Comparison of ENCODE assay signal across 11 cellular contexts in genomic region chr2:54757496-54757895, GRCh38. TPM values are rescaled to one million over a fixed set of nuclear protein-coding genes. Genes with fewer than 3 reads are reported as not detected.
A peak's percentile ranks its signal among the peaks of the same experiment; 100 is the strongest.
DNase-seq lines count a peak whose midpoint lies in the region; ATAC-seq and TF ChIP-seq lines count a peak whose summit lies in the region.
"Had no signal": no experiment of that assay in that cellular context is flagged by ENCODE, and none has a peak within 500 bp of the region (broad histone marks: within the 10 kb centered on the region; RNA-seq: fewer than 3 reads in every experiment).

No MANE protein-coding gene starts in this region.

- peak; percentile 73 to 75 for ATAC-seq in stimulated activated naive B cell treated with anti-CD40 and anti-IgM and Interleukin-4, amounts not matched to agents 10 μg/mL and 1 μg/mL and 100 μg/mL, for 72 hours (replicated peaks)
- ATAC-seq in left ventricle myocardium superior = no peak

- no peaks in the 10 kb centered on the region for H4K20me1 ChIP-seq in mammary epithelial cell (ENCODE audit: insufficient read depth, low read length)

- H3K79me2 ChIP-seq in mammary epithelial cell (ENCODE audit: insufficient read depth, low read length) = no peaks in the 10 kb centered on the region

- no peaks in the 10 kb centered on the region for H3K27me3 ChIP-seq in mammary epithelial cell (ENCODE audit: insufficient read depth, low read length)
- H3K27me3 ChIP-seq in dorsolateral prefrontal cortex = no peaks in the 10 kb centered on the region
- no peaks in the 10 kb centered on the region for H3K27me3 ChIP-seq in testis
- H3K27me3 ChIP-seq: brain microvascular endothelial cell, sigmoid colon had no signal

- peaks cover 9% of the 10 kb centered on the region for H3K4me1 Mint-ChIP-seq in MCF 10A (ENCODE audit: insufficient read depth, unreplicated experiment)
- peaks cover 24 to 28% of the 10 kb centered on the region in 2 donors for H3K4me1 Mint-ChIP-seq in stimulated activated naive B cell treated with anti-CD40 and anti-IgM and Interleukin-4, amounts not matched to agents 10 μg/mL and 1 μg/mL and 100 μg/mL, for 72 hours

- H3K36me3 Mint-ChIP-seq in MCF 10A (ENCODE audit: insufficient read depth, unreplicated experiment) = no peaks in the 10 kb centered on the region
- no peaks in the 10 kb centered on the region for H3K36me3 Mint-ChIP-seq in stimulated activated naive B cell treated with anti-CD40 and anti-IgM and Interleukin-4, amounts not matched to agents 10 μg/mL and 1 μg/mL and 100 μg/mL, for 72 hours

- H3K36me3 ChIP-seq in mammary epithelial cell (ENCODE audit: insufficient read depth, low read length) = no peaks in the 10 kb centered on the region
- no peaks in the 10 kb centered on the region for H3K36me3 ChIP-seq in testis (ENCODE audit: low read depth, missing control alignments)
- H3K36me3 ChIP-seq: brain microvascular endothelial cell, sigmoid colon, WERI-Rb-1 had no signal

- TF ChIP-seq CTCF in mammary epithelial cell (conservative IDR thresholded peaks at IDR 0.05 in 1 of 2, IDR thresholded peaks at IDR 0.05 in 1 of 2; ENCODE audit: extremely low read depth in 1 of 2, insufficient read depth in 1 of 2, low read depth in 1 of 2, low read length in 2 of 2) (no peak), MCF 10A (IDR thresholded peaks at IDR 0.05; ENCODE audit: unreplicated experiment) (no peak), dorsolateral prefrontal cortex (IDR thresholded peaks at IDR 0.05 in 54 of 56, conservative IDR thresholded peaks at IDR 0.05 in 2 of 56; ENCODE audit: low read depth in 1 of 56, partially characterized antibody in 56 of 56) (no peak), testis (IDR thresholded peaks at IDR 0.05) (no peak)

- no peak for DNase-seq in mammary epithelial cell
- no peak for DNase-seq in MCF 10A (ENCODE audit: unreplicated experiment)
- peak; percentile 32 for DNase-seq in M059J (ENCODE audit: low read depth)
- DNase-seq in dorsolateral prefrontal cortex = peak in 7 of 10 donors; percentile 4 to 72 (median 51)
- DNase-seq in stimulated activated naive B cell treated with anti-CD40 and anti-IgM and Interleukin-4, amounts not matched to agents 10 μg/mL and 1 μg/mL and 100 μg/mL, for 72 hours = peak; percentile 32
- DNase-seq in testis = no peak
- no peak for DNase-seq in left ventricle myocardium superior
- no peak for DNase-seq in HUDEP-2 (lab: John Stamatoyannopoulos, UW; ENCODE audit: unreplicated experiment in 76 of 76)
- DNase-seq: brain microvascular endothelial cell, sigmoid colon, WERI-Rb-1 had no signal

- H3K4me3 Mint-ChIP-seq in MCF 10A (ENCODE audit: unreplicated experiment) = no peak overlapping the region
- peak overlapping the region; percentile 60 to 70 for H3K4me3 Mint-ChIP-seq in stimulated activated naive B cell treated with anti-CD40 and anti-IgM and Interleukin-4, amounts not matched to agents 10 μg/mL and 1 μg/mL and 100 μg/mL, for 72 hours

- peak overlapping the region; percentile 3 for H3K4me2 ChIP-seq in mammary epithelial cell (ENCODE audit: insufficient read depth, low read depth, low read length)

- no peaks in the 10 kb centered on the region for H3K4me1 ChIP-seq in mammary epithelial cell (ENCODE audit: insufficient read depth, low read length)
- no peaks in the 10 kb centered on the region for H3K4me1 ChIP-seq in testis
- H3K4me1 ChIP-seq: sigmoid colon had no signal

- H3K9me3 ChIP-seq in mammary epithelial cell (replicated peaks; ENCODE audit: insufficient read depth, low read length) = no peaks in the 10 kb centered on the region
- no peaks in the 10 kb centered on the region for H3K9me3 ChIP-seq in testis
- H3K9me3 ChIP-seq: sigmoid colon had no signal

- H3K27me3 Mint-ChIP-seq in MCF 10A (ENCODE audit: insufficient read depth, unreplicated experiment) = no peaks in the 10 kb centered on the region
- no peaks in the 10 kb centered on the region for H3K27me3 Mint-ChIP-seq in stimulated activated naive B cell treated with anti-CD40 and anti-IgM and Interleukin-4, amounts not matched to agents 10 μg/mL and 1 μg/mL and 100 μg/mL, for 72 hours

- intact Hi-C loops in mammary epithelial cell (cut with micrococcal nuclease) = no loop called here
- intact Hi-C loops in MCF 10A (cut with micrococcal nuclease) = loop anchor here (5.0 to 10.0 kb wide), 2 partner anchors 255 to 417 kb away; no protein-coding TSS in a partner anchor
- intact Hi-C loops in dorsolateral prefrontal cortex (cut with DNase I) = no loop called here
- intact Hi-C loops in testis (cut with DNase I; ENCODE audit: low total_unique reads) = no loop called here
- intact Hi-C loops in left ventricle myocardium superior (cut with micrococcal nuclease) = no loop called here

- in situ Hi-C loops in mammary epithelial cell (cut with MboI; ENCODE audit: low sequenced_read_pairs in 2 of 2) = no loop called here

- WGBS in mammary epithelial cell (ENCODE audit: low coverage, missing lambda C conversion rate) = 98% methylated on average over 4 of the region's 4 CpGs
- WGBS in testis, 2 donors = 79 to 91% methylated on average over 4 of the region's 4 CpGs

- no peak overlapping the region for H3K27ac ChIP-seq in mammary epithelial cell (ENCODE audit: insufficient read depth, low read depth, low read length)
- H3K27ac ChIP-seq in dorsolateral prefrontal cortex = peak overlapping the region in 18 of 59 donors; percentile 3 to 57 (median 40)
- no peak overlapping the region for H3K27ac ChIP-seq in testis
- H3K27ac ChIP-seq: brain microvascular endothelial cell, sigmoid colon, WERI-Rb-1 had no signal

- H3K4me3 ChIP-seq in mammary epithelial cell (replicated peaks in 1 of 3; ENCODE audit: insufficient read depth in 1 of 3, low read depth in 2 of 3, low read length in 3 of 3) = no peak overlapping the region
- H3K4me3 ChIP-seq in dorsolateral prefrontal cortex = peak overlapping the region in 2 of 59 donors; percentile 10 to 18
- no peak overlapping the region for H3K4me3 ChIP-seq in testis
- H3K4me3 ChIP-seq: sigmoid colon had no signal

- dilution Hi-C loops in mammary epithelial cell (cut with HindIII; ENCODE audit: low sequenced_read_pairs) = no loop called here

- no peaks in the 10 kb centered on the region for H3K9me3 Mint-ChIP-seq in MCF 10A (ENCODE audit: unreplicated experiment)
- H3K9me3 Mint-ChIP-seq in stimulated activated naive B cell treated with anti-CD40 and anti-IgM and Interleukin-4, amounts not matched to agents 10 μg/mL and 1 μg/mL and 100 μg/mL, for 72 hours = peaks cover 0 to 2% of the 10 kb centered on the region in 2 donors

- POLR2A ChIA-PET in MCF 10A (lab: Yijun Ruan, JAX) = interaction anchor here (1.1 to 1.2 kb wide), 2 partner anchors 199 to 787 kb away, joined by 3 read pairs; partner anchors contain the start of gene PSME4

- no peak overlapping the region for H3K9ac ChIP-seq in mammary epithelial cell (ENCODE audit: insufficient read depth, low read length)

- CTCF ChIA-PET in mammary epithelial cell (lab: Charles Lee; ENCODE audit: low non-redundant PET) = interaction anchor here (0.5 kb wide), 1 partner anchor 390 kb away, joined by 4 read pairs; no protein-coding TSS in a partner anchor
- CTCF ChIA-PET in MCF 10A (lab: Yijun Ruan, JAX) = interaction anchor here (0.5 to 3.1 kb wide), 5 partner anchors 13 to 418 kb away, joined by 3 to 29 read pairs (median 3); no protein-coding TSS in a partner anchor

- H2AFZ ChIP-seq in mammary epithelial cell (ENCODE audit: low read depth, low read length) = peak overlapping the region; percentile 68

- no peak overlapping the region for H3K27ac Mint-ChIP-seq in MCF 10A (ENCODE audit: low read depth, unreplicated experiment)
- H3K27ac Mint-ChIP-seq in stimulated activated naive B cell treated with anti-CD40 and anti-IgM and Interleukin-4, amounts not matched to agents 10 μg/mL and 1 μg/mL and 100 μg/mL, for 72 hours = peak overlapping the region; percentile 93

- TF ChIP-seq POLR2A in testis (IDR thresholded peaks at IDR 0.05) = no peak

- BruUV-seq in mammary epithelial cell (replicated peaks; lab: Mats Ljungman, UMichigan) (no TSS peak), MCF 10A (replicated peaks; lab: Mats Ljungman, UMichigan) (no TSS peak)

RNA-seq across cellular contexts. Expression of gene EML6, which starts 34.0 kb away (rescaled TPM):
- under 1 TPM; 0.83 to 0.94 TPM for total RNA-seq in mammary epithelial cell
- 0.37 TPM for polyA plus RNA-seq in mammary epithelial cell
- polyA minus RNA-seq in mammary epithelial cell = not detected
- total RNA-seq in MCF 10A (2022) = 0.77 and 1.7 TPM in 2 replicates
- total RNA-seq in M059J (2014; rRNA removed; shearing (Covaris generic)) = 1.6 and 1.7 TPM in 2 replicates
- 10 to 100 TPM; 19.0 to 50.3 (median 33.2) TPM for total RNA-seq in dorsolateral prefrontal cortex
- 10 to 100 TPM; 12.1 to 17.3 TPM for total RNA-seq in testis
- 7.6 TPM for polyA plus RNA-seq in testis (ENCODE audit: insufficient read depth, low read depth, low replicate concordance)
- total RNA-seq in left ventricle myocardium superior = 0.59 TPM

Comparison
In these comparisons a context has a peak if more than half of its experiments do, and no peak if none do; other contexts are left out.
1. DNase-seq: peak in M059J (single experiment), dorsolateral prefrontal cortex (7 of 10) and stimulated activated naive B cell treated with anti-CD40 and anti-IgM and Interleukin-4, amounts not matched to agents 10 μg/mL and 1 μg/mL and 100 μg/mL, for 72 hours (single experiment); none in mammary epithelial cell (single experiment), MCF 10A (single experiment), testis (single experiment), left ventricle myocardium superior (single experiment) and HUDEP-2 (0 of 76).